ENCODE assay signal across 9 cellular contexts in the genomic region with DNA sequence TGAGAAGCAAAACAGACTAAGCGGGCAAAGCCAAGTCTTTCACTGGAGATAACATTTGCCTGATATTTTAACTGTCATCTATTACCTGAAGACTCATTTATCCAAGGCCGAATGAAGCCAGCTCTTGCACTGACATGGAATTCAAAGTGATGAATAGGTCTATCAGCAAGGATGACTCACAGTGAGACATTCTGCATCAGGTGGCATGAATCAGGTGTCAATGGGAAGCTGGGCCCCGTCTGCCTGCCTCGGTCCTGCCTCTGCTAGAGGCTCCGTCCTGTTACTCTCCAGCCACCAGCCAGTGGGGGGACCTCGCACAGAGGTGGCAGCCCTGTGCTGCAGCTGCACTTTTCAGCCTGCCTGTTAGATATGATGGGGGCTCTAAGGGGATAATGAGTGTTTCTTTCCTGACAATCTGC. TPM values are rescaled to one million over a fixed set of nuclear protein-coding genes. Genes with fewer than 3 reads are reported as not detected.
DNase-seq lines count a peak whose midpoint lies in the region; ATAC-seq, FAIRE-seq and TF ChIP-seq lines count a peak whose summit lies in the region.
"Had no signal": no experiment of that assay in that cellular context is flagged by ENCODE, and none has a peak within 500 bp of the region (broad histone marks: within the 10 kb centered on the region; RNA-seq: fewer than 3 reads in every experiment).

No MANE protein-coding gene starts in this region.

- H3K27ac ChIP-seq in SK-N-SH (ENCODE audit: low read depth in 2 of 2, low read length in 1 of 2) (peak overlapping the region; percentile 51 to 61; a peak in 3 of 4 replicates), heart right ventricle (peak overlapping the region in 8 of 10 donors; percentile 32 to 76 (median 54))

- DNase-seq in H54 (ENCODE audit: insufficient read length, low spot score) (no peak), SK-N-SH (no peak), heart right ventricle (no peak), sciatic nerve (ENCODE audit: low spot score) (no peak), AG08395 (ENCODE audit: low spot score) (no peak), OCI-M2 (lab: John Stamatoyannopoulos, UW; ENCODE audit: unreplicated experiment) (no peak)
- no peak for DNase-seq in activated naive CD4-positive, alpha-beta T cell treated with anti-CD3 and anti-CD28 coated beads for 36 hours
- DNase-seq: activated naive CD4-positive, alpha-beta T cell had no signal

- no peaks in the 10 kb centered on the region for H3K9me2 ChIP-seq in SK-N-SH

- no peak for TF ChIP-seq RAD21 in SK-N-SH (IDR thresholded peaks at IDR 0.05; ENCODE audit: low read length)

- peaks cover 4% of the 10 kb centered on the region for H3K27me3 Mint-ChIP-seq in activated naive CD4-positive, alpha-beta T cell treated with anti-CD3 and anti-CD28 coated beads for 36 hours (ENCODE audit: low read depth)

- H3K4me3 ChIP-seq in SK-N-SH (ENCODE audit: low read depth in 2 of 2, low read length in 1 of 2) (no peak overlapping the region), heart right ventricle (no peak overlapping the region)

- H3K36me3 ChIP-seq in SK-N-SH (replicated peaks in 1 of 2; ENCODE audit: control insufficient read depth in 1 of 2, insufficient read depth in 2 of 2, low read length in 1 of 2) (peaks cover 0 to 5% of the 10 kb centered on the region in 2 experiments), heart right ventricle (no peaks in the 10 kb centered on the region)

- no peak overlapping the region for H3K9ac ChIP-seq in SK-N-SH

- TF ChIP-seq CTCF in SK-N-SH (IDR thresholded peaks at IDR 0.05) (no peak), heart right ventricle (IDR thresholded peaks at IDR 0.05) (peak in 1 of 9 donors; percentile 14)

- CTCF ChIA-PET in SK-N-SH (lab: Yijun Ruan, JAX) = interaction anchor here (1.2 kb wide), 3 partner anchors 10 to 87 kb away, joined by 3 read pairs; no protein-coding TSS in a partner anchor
- CTCF ChIA-PET in activated naive CD4-positive, alpha-beta T cell treated with anti-CD3 and anti-CD28 coated beads for 36 hours (lab: Charles Lee) = no interaction called here

- H3K4me1 ChIP-seq in SK-N-SH (ENCODE audit: control insufficient read depth in 1 of 2, insufficient read depth in 2 of 2, low read depth in 1 of 2, low read length in 1 of 2) (peaks cover 10 to 55% of the 10 kb centered on the region in 2 experiments; a peak in 2 of 4 replicates), heart right ventricle (peaks cover 14 to 97% (median 89%) of the 10 kb centered on the region in 9 donors)

- H3K79me2 ChIP-seq in SK-N-SH (ENCODE audit: insufficient read depth) = peaks cover 89% of the 10 kb centered on the region

- H3K9me3 ChIP-seq in SK-N-SH (no peaks in the 10 kb centered on the region), heart right ventricle (no peaks in the 10 kb centered on the region)

- WGBS in SK-N-SH (ENCODE audit: low lambda C conversion rate) = 19% methylated on average over 3 of the region's 6 CpGs
- WGBS in heart right ventricle, 2 donors = 40 to 47% methylated on average over 6 of the region's 6 CpGs

- intact Hi-C loops in heart right ventricle (cut with DNase I) = no loop called here
- intact Hi-C loops in sciatic nerve (cut with DNase I) = no loop called here
- intact Hi-C loops in activated naive CD4-positive, alpha-beta T cell treated with anti-CD3 and anti-CD28 coated beads for 36 hours (cut with micrococcal nuclease) = no loop called here

- ATAC-seq in heart right ventricle (peak in 7 of 8 donors; percentile 34 to 68 (median 53)), sciatic nerve (peak; percentile 45), HG03025 (IDR thresholded peaks at IDR 0.05; ENCODE audit: low FRiP score, unreplicated experiment) (no peak)

- no peak for TF ChIP-seq POLR2A in H54 (IDR thresholded peaks at IDR 0.05; ENCODE audit: low read depth, low read length)

- peaks cover 10% of the 10 kb centered on the region for H3F3A ChIP-seq in SK-N-SH (replicated peaks; ENCODE audit: insufficient read depth)

- H3K4me1 Mint-ChIP-seq in activated naive CD4-positive, alpha-beta T cell treated with anti-CD3 and anti-CD28 coated beads for 36 hours (ENCODE audit: low read depth) = no peaks in the 10 kb centered on the region

- H3K4me3 Mint-ChIP-seq in activated naive CD4-positive, alpha-beta T cell treated with anti-CD3 and anti-CD28 coated beads for 36 hours = no peak overlapping the region

- TF ChIP-seq EP300 in SK-N-SH (IDR thresholded peaks at IDR 0.05; ENCODE audit: borderline replicate concordance in 1 of 2, low read depth in 1 of 2, low read length in 1 of 2) = peak; percentile 42 to 84

- H3K36me3 Mint-ChIP-seq in activated naive CD4-positive, alpha-beta T cell treated with anti-CD3 and anti-CD28 coated beads for 36 hours (ENCODE audit: low read depth) = no peaks in the 10 kb centered on the region

- POLR2A ChIA-PET in SK-N-SH (lab: Yijun Ruan, JAX) = no interaction called here

- H3K9me3 Mint-ChIP-seq in activated naive CD4-positive, alpha-beta T cell treated with anti-CD3 and anti-CD28 coated beads for 36 hours = no peaks in the 10 kb centered on the region

- H3K27me3 ChIP-seq in SK-N-SH (ENCODE audit: insufficient read depth) = no peaks in the 10 kb centered on the region
- no peaks in the 10 kb centered on the region for H3K27me3 ChIP-seq in heart right ventricle

- no peaks in the 10 kb centered on the region for H4K20me1 ChIP-seq in SK-N-SH (ENCODE audit: insufficient read depth)

- no peak overlapping the region for H2AFZ ChIP-seq in SK-N-SH (ENCODE audit: low read depth)

- H3K27ac Mint-ChIP-seq in activated naive CD4-positive, alpha-beta T cell treated with anti-CD3 and anti-CD28 coated beads for 36 hours = no peak overlapping the region

- 0 out of 2 replicates have a peak overlapping the region, but pooled peaks have one; percentile 41 for H3K4me2 ChIP-seq in SK-N-SH

- FAIRE-seq in H54 (lab: Jason Lieb, UNC) = peak; percentile 65

TF ChIP-seq in SK-N-SH, 30 proteins besides CTCF, POLR2A, EP300 and RAD21 (continues in another document):
- no peak for TF ChIP-seq CHD2 (IDR thresholded peaks at IDR 0.05; ENCODE audit: low read length, partially characterized antibody)
- TF ChIP-seq POLR2AphosphoS5 (IDR thresholded peaks at IDR 0.05; ENCODE audit: low read depth, low read length) = peak; percentile 69; the same call in 1 of the 2 replicates
- TF ChIP-seq YY1 (IDR thresholded peaks at IDR 0.05; ENCODE audit: low read depth) = no peak
- no peak for TF ChIP-seq NRF1 (IDR thresholded peaks at IDR 0.05; ENCODE audit: low read depth, low read length)
- TF ChIP-seq GABPA (IDR thresholded peaks at IDR 0.05; ENCODE audit: low read depth) = no peak
- no peak for TF ChIP-seq FOXJ3 (CRISPR knock-in tag; IDR thresholded peaks at IDR 0.05)
- no peak for TF ChIP-seq ELF1 (IDR thresholded peaks at IDR 0.05)
- 0 out of 2 replicates have a peak, but pooled peaks have one; percentile 63 for TF ChIP-seq NFIC (IDR thresholded peaks at IDR 0.05; ENCODE audit: borderline replicate concordance)
- TF ChIP-seq, protein P1, sequence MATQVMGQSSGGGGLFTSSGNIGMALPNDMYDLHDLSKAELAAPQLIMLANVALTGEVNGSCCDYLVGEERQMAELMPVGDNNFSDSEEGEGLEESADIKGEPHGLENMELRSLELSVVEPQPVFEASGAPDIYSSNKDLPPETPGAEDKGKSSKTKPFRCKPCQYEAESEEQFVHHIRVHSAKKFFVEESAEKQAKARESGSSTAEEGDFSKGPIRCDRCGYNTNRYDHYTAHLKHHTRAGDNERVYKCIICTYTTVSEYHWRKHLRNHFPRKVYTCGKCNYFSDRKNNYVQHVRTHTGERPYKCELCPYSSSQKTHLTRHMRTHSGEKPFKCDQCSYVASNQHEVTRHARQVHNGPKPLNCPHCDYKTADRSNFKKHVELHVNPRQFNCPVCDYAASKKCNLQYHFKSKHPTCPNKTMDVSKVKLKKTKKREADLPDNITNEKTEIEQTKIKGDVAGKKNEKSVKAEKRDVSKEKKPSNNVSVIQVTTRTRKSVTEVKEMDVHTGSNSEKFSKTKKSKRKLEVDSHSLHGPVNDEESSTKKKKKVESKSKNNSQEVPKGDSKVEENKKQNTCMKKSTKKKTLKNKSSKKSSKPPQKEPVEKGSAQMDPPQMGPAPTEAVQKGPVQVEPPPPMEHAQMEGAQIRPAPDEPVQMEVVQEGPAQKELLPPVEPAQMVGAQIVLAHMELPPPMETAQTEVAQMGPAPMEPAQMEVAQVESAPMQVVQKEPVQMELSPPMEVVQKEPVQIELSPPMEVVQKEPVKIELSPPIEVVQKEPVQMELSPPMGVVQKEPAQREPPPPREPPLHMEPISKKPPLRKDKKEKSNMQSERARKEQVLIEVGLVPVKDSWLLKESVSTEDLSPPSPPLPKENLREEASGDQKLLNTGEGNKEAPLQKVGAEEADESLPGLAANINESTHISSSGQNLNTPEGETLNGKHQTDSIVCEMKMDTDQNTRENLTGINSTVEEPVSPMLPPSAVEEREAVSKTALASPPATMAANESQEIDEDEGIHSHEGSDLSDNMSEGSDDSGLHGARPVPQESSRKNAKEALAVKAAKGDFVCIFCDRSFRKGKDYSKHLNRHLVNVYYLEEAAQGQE (IDR thresholded peaks at IDR 0.05; ENCODE audit: low read depth, low read length) = no peak
- TF ChIP-seq FOSL2 (IDR thresholded peaks at IDR 0.05; ENCODE audit: borderline replicate concordance, low read depth) = peak; percentile 92; the same call in 1 of the 2 replicates
- TF ChIP-seq GATA2 (CRISPR knock-in tag; IDR thresholded peaks at IDR 0.05) = no peak
- TF ChIP-seq, protein P2, sequence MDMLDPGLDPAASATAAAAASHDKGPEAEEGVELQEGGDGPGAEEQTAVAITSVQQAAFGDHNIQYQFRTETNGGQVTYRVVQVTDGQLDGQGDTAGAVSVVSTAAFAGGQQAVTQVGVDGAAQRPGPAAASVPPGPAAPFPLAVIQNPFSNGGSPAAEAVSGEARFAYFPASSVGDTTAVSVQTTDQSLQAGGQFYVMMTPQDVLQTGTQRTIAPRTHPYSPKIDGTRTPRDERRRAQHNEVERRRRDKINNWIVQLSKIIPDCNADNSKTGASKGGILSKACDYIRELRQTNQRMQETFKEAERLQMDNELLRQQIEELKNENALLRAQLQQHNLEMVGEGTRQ (IDR thresholded peaks at IDR 0.05; ENCODE audit: borderline replicate concordance, low read depth, low read length) = no peak

RNA-seq across cellular contexts. Expression of gene STARD13, which starts 23.5 kb away (rescaled TPM):
- polyA plus RNA-seq in SK-N-SH (2012; rRNA removed) = 5.7 and 6.6 TPM in 2 replicates
- polyA plus RNA-seq in SK-N-SH (2012; cell fraction: cytosol; rRNA removed) = 4.8 TPM in 2 replicates
- 11.0 and 14.0 TPM in 2 replicates for polyA plus RNA-seq in SK-N-SH (2012; cell fraction: nucleus; rRNA removed)
- total RNA-seq in heart right ventricle = 10 to 100 TPM; 18.2 to 38.3 (median 28.5) TPM
- polyA plus RNA-seq in heart right ventricle = 10 to 100 TPM in 1 of 2 donors, 1 to 10 TPM in 1; 7.1 to 15.2 TPM
- 151 TPM for total RNA-seq in sciatic nerve
- under 1 TPM; 0.30 to 0.31 TPM for total RNA-seq in activated naive CD4-positive, alpha-beta T cell treated with anti-CD3 and anti-CD28 coated beads for 36 hours

Comparison
In these comparisons a context has a peak if more than half of its experiments do, and no peak if none do; other contexts are left out.
1. RNA of gene STARD13, which starts 23.5 kb away (total RNA-seq): 151 TPM in sciatic nerve (single experiment) and 18.2 to 38.3 TPM in heart right ventricle; 0.30 to 0.31 TPM in activated naive CD4-positive, alpha-beta T cell treated with anti-CD3 and anti-CD28 coated beads for 36 hours; every median in the first group is over 10 times any median in the second.